8 cellular contexts compared by ENCODE assay signal in genomic region chr1:47424336-47424982, GRCh38. TPM values are rescaled to one million over a fixed set of nuclear protein-coding genes. Genes with fewer than 3 reads are reported as not detected.
A peak's percentile ranks its signal among the peaks of the same experiment; 100 is the strongest.
DNase-seq lines count a peak whose midpoint lies in the region; ATAC-seq and TF ChIP-seq lines count a peak whose summit lies in the region.

No MANE protein-coding gene starts in this region.

- peaks cover 6% of the 10 kb centered on the region for H3K27me3 ChIP-seq in foreskin keratinocyte

- peak; percentile 34 for DNase-seq in DMS79 (lab: John Stamatoyannopoulos, UW)
- DNase-seq in Kasumi-1 (lab: John Stamatoyannopoulos, UW): peak; percentile 14 to 42
- peak; percentile 35 for DNase-seq in SHP77 treated with DMSO at 0.1 percent for 48 hours (lab: John Stamatoyannopoulos, UW)
- no peak for DNase-seq in foreskin keratinocyte
- peak; percentile 43 for DNase-seq in superior temporal gyrus (ENCODE audit: extremely low spot score)
- DNase-seq in stimulated activated CD8-positive, alpha-beta memory T cell treated with anti-CD3 and anti-CD28 coated beads, Interleukin-4, amount 100 ng/mL, for 48 hours: no peak
- no peak for DNase-seq in activated naive CD4-positive, alpha-beta T cell (lab: John Stamatoyannopoulos, UW)

- TF ChIP-seq CTCF in foreskin keratinocyte (conservative IDR thresholded peaks at IDR 0.05): peak; percentile 92

- no peak overlapping the region for H3K27ac ChIP-seq in foreskin keratinocyte

- no peaks in the 10 kb centered on the region for H3K4me1 ChIP-seq in foreskin keratinocyte

- peak; percentile 88 for ATAC-seq in foreskin keratinocyte
- no peak for ATAC-seq in HG02852 (IDR thresholded peaks at IDR 0.05; ENCODE audit: unreplicated experiment)

RNA-seq across cellular contexts. Expression of gene FOXE3, which starts 8.4 kb away (rescaled TPM):
- total RNA-seq in foreskin keratinocyte: not detected in 2 replicates
- polyA plus RNA-seq in foreskin keratinocyte: 0.07 and 0.08 TPM in 2 replicates

RNA-seq across cellular contexts. Expression of gene FOXD2, which starts 13.4 kb away (rescaled TPM):
- 0.14 and 0.20 TPM in 2 replicates for total RNA-seq in foreskin keratinocyte
- polyA plus RNA-seq in foreskin keratinocyte: 0.11 TPM in 2 replicates

Comparison
In these comparisons a context has a peak if more than half of its experiments do, and no peak if none do; other contexts are left out.
1. DNase-seq: peak in DMS79 (single experiment), Kasumi-1 (2 of 2), SHP77 treated with DMSO at 0.1 percent for 48 hours (single experiment) and superior temporal gyrus (single experiment); none in foreskin keratinocyte (0 of 2), stimulated activated CD8-positive, alpha-beta memory T cell treated with anti-CD3 and anti-CD28 coated beads, Interleukin-4, amount 100 ng/mL, for 48 hours (single experiment) and activated naive CD4-positive, alpha-beta T cell (0 of 4).